9 cellular contexts compared by ENCODE assay signal in genomic region chr9:133114886-133115603, GRCh38. TPM values are rescaled to one million over a fixed set of nuclear protein-coding genes. Genes with fewer than 3 reads are reported as not detected.
DNase-seq lines count a peak whose midpoint lies in the region; ATAC-seq and TF ChIP-seq lines count a peak whose summit lies in the region.
"Had no signal": no experiment of that assay in that cellular context is flagged by ENCODE, and none has a peak within 500 bp of the region (broad histone marks: within the 10 kb centered on the region; RNA-seq: fewer than 3 reads in every experiment).

No MANE protein-coding gene starts in this region.

- no peak for ATAC-seq in gastroesophageal sphincter

- H3K27me3 ChIP-seq in Peyer's patch: no peaks in the 10 kb centered on the region
- no peaks in the 10 kb centered on the region for H3K27me3 ChIP-seq in gastroesophageal sphincter
- peaks cover 11% of the 10 kb centered on the region for H3K27me3 ChIP-seq in H7 (ENCODE audit: control insufficient read depth, insufficient read depth, low read length)

- DNase-seq in Peyer's patch (peak in 2 of 3 donors; percentile 48 to 52), OCI-M1 (lab: John Stamatoyannopoulos, UW) (no peak), H7 (no peak), GM13977 (ENCODE audit: low spot score) (no peak), NCI-H1105 (lab: John Stamatoyannopoulos, UW) (no peak)
- DNase-seq: kidney glomerular epithelial cell had no signal

- 60% methylated on average over 1 of the region's 19 CpGs; no CpG with 5 or more reads in 1 of the 2 donors for WGBS in gastroesophageal sphincter (ENCODE audit: low coverage in 1 of 2), 2 donors

- peak overlapping the region; percentile 11 to 92 (median 65) for H3K27ac ChIP-seq in Peyer's patch
- peak overlapping the region in 3 of 4 donors; percentile 77 to 79 (median 78) for H3K27ac ChIP-seq in gastroesophageal sphincter
- peak overlapping the region in 20 of 21 experiments; percentile 41 to 97 (median 78) for H3K27ac ChIP-seq in skin epidermis

- H3K4me1 ChIP-seq in Peyer's patch: peaks cover 16 to 80% (median 64%) of the 10 kb centered on the region in 4 donors
- H3K4me1 ChIP-seq in gastroesophageal sphincter: peaks cover 0 to 85% (median 77%) of the 10 kb centered on the region in 3 donors

- H3K4me3 ChIP-seq in Peyer's patch: no peak overlapping the region
- H3K4me3 ChIP-seq in gastroesophageal sphincter: no peak overlapping the region
- H3K4me3 ChIP-seq in skin epidermis: no peak overlapping the region
- H3K4me3 ChIP-seq in H7 (ENCODE audit: insufficient read depth, low read depth, low read length): no peak overlapping the region

- no peaks in the 10 kb centered on the region for H3K9me3 ChIP-seq in Peyer's patch
- H3K9me3 ChIP-seq in gastroesophageal sphincter: no peaks in the 10 kb centered on the region

- peak; percentile 19 for TF ChIP-seq POLR2A in GM18526 (IDR thresholded peaks at IDR 0.05; ENCODE audit: extremely low read depth, insufficient read length)
- no peak for TF ChIP-seq POLR2A in Peyer's patch (IDR thresholded peaks at IDR 0.05)
- TF ChIP-seq POLR2A in gastroesophageal sphincter (IDR thresholded peaks at IDR 0.05): no peak

- in situ Hi-C loops in GM13977 (cut with MboI; ENCODE audit: low pct_unique_long_range_greater_than_20kb, low sequenced_read_pairs, unreplicated experiment): no loop called here

- H3K36me3 ChIP-seq in Peyer's patch (peaks cover 0 to 21% (median 0%) of the 10 kb centered on the region in 3 donors), gastroesophageal sphincter (peaks cover 0 to 21% of the 10 kb centered on the region in 2 donors), H7 (replicated peaks; ENCODE audit: control insufficient read depth, insufficient read depth, low read length) (no peaks in the 10 kb centered on the region)

- TF ChIP-seq EP300 in gastroesophageal sphincter (IDR thresholded peaks at IDR 0.05): no peak

- TF ChIP-seq CTCF in Peyer's patch (IDR thresholded peaks at IDR 0.05) (no peak), gastroesophageal sphincter (IDR thresholded peaks at IDR 0.05) (no peak), GM13977 (IDR thresholded peaks at IDR 0.05; ENCODE audit: extremely low read depth, insufficient read depth, missing control alignments) (no peak)

RNA-seq across cellular contexts. Expression of gene RALGDS, which starts 6.0 kb away (rescaled TPM):
- total RNA-seq in Peyer's patch (100 to 1,000 TPM in 2 of 4 donors, 10 to 100 TPM in 2; 53.1 to 237 (median 139) TPM), gastroesophageal sphincter (10 to 100 TPM; 44.8 to 53.0 (median 49.8) TPM)
- total RNA-seq in H7 (2014; rRNA removed; shearing (Covaris generic)): 24.4 and 24.6 TPM in 2 replicates

RNA-seq across cellular contexts. Expression of gene GBGT1, which starts 48.7 kb away (rescaled TPM):
- 10 to 100 TPM in 3 of 4 donors, 1 to 10 TPM in 1; 7.0 to 49.5 (median 14.1) TPM for total RNA-seq in Peyer's patch
- total RNA-seq in gastroesophageal sphincter: 10 to 100 TPM; 11.3 to 18.0 (median 15.6) TPM
- total RNA-seq in H7 (2014; rRNA removed; shearing (Covaris generic)): 6.8 and 7.5 TPM in 2 replicates

RNA-seq across cellular contexts. Expression of gene CEL, which starts 53.3 kb away (rescaled TPM):
- total RNA-seq in Peyer's patch: 1 to 10 TPM; 1.6 to 9.1 (median 5.8) TPM
- under 1 TPM in 3 of 4 donors, not detected in 1; 0.35 to 0.81 (median 0.62) TPM for total RNA-seq in gastroesophageal sphincter
- total RNA-seq in H7 (2014; rRNA removed; shearing (Covaris generic)): 0.87 and 1.7 TPM in 2 replicates

Comparison
In these comparisons a context has a peak if more than half of its experiments do, and no peak if none do; other contexts are left out.
1. DNase-seq: peak in Peyer's patch (2 of 3); none in OCI-M1 (single experiment), H7 (single experiment), GM13977 (single experiment) and NCI-H1105 (single experiment).
2. Peak in every context shown above with its lines, with median percentiles within 50 percentile points of each other: H3K27ac ChIP-seq.